31 cellular contexts compared by ENCODE assay signal in the genomic region with DNA sequence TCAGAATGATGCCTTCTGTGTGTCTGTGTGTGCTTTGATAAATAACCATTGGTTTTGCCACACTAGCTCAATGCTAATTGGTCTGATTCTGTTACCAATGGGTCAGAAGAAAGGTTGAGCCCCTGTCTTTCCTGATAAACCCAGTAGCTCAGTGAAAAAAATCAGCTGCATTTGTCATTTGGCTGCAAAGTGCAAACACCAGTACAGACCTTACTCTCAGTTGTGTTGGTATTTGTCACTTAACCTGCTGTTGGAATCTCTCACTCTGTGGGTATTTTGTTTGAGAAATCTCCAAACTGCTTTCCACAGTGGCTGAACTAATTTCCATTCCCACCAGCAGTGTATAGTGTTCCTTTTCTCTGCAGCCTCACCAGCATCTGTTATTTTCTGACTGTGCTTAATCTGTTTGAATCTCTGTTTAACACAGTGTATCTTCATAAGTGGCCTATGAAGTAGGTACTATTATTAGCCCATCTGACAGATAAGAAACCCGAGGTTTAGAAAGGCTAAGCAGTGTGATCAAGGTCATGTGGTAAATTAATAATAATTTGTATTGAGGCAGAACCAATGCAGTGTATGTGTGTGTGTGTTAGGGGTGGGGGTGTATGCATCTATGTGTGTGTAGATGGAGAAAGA. TPM values are rescaled to one million over a fixed set of nuclear protein-coding genes. Genes with fewer than 3 reads are reported as not detected.
DNase-seq lines count a peak whose midpoint lies in the region; ATAC-seq, FAIRE-seq and TF ChIP-seq lines count a peak whose summit lies in the region.
"Had no signal": no experiment of that assay in that cellular context is flagged by ENCODE, and none has a peak within 500 bp of the region (broad histone marks: within the 10 kb centered on the region; RNA-seq: fewer than 3 reads in every experiment).

No MANE protein-coding gene starts in this region.

- no peak for DNase-seq in HepG2 (ENCODE audit: low spot score)
- no peak for DNase-seq in right lobe of liver
- no peak for DNase-seq in heart right ventricle
- DNase-seq in neural progenitor cell (ENCODE audit: low spot score) = no peak
- DNase-seq in OCI-M2 (lab: John Stamatoyannopoulos, UW; ENCODE audit: unreplicated experiment) = no peak
- DNase-seq in smooth muscle cell (lab: John Stamatoyannopoulos, UW; ENCODE audit: unreplicated experiment) = no peak
- no peak for DNase-seq in iPS-NIHi7 (ENCODE audit: extremely low spot score)
- DNase-seq: 8988T; activated CD4-positive, alpha-beta T cell treated with anti-CD3 and anti-CD28 coated beads, Interleukin-2, amount 10 ng/mL, durations not matched to agents 24 days and 14 days; activated effector memory CD4-positive, alpha-beta T cell treated with Interleukin-2 at 50 U/mL for 16 hours; activated T-cell treated with anti-CD3 and anti-CD28 coated beads, Interleukin-2, amount 50 U/mL, for 1 hour; Caco-2; esophagus squamous epithelium; foreskin melanocyte; MV-4-11; NCI-H1436; NCI-H2081 treated with DMSO at 0.1 percent for 48 hours; NCI-H345; NCI-H69; SIG-M5; sigmoid colon; stimulated activated CD4-positive, alpha-beta T cell treated with anti-CD3 and anti-CD28 coated beads, Interleukin-15, amount 100 ng/mL, for 24 hours; stimulated activated naive B cell treated with anti-CD40 and anti-IgM and Interleukin-4, amounts not matched to agents 10 μg/mL and 1 μg/mL and 100 μg/mL, for 72 hours; SW 1271; T1000; testis had no signal

- H3K79me2 ChIP-seq in HepG2 (ENCODE audit: insufficient read depth, low read length) = peaks cover 65% of the 10 kb centered on the region
- peaks cover 24% of the 10 kb centered on the region for H3K79me2 ChIP-seq in neural progenitor cell (ENCODE audit: low read depth)
- H3K79me2 ChIP-seq in smooth muscle cell (ENCODE audit: low read depth) = peaks cover 90% of the 10 kb centered on the region

- no peak for TF ChIP-seq POLR2A in HepG2 (IDR thresholded peaks at IDR 0.05; ENCODE audit: insufficient read depth in 1 of 2, low read depth in 2 of 2, low read length in 2 of 2)
- TF ChIP-seq POLR2A in right lobe of liver (IDR thresholded peaks at IDR 0.05) = no peak

- H3K36me3 Mint-ChIP-seq in neural progenitor cell = peaks cover 7% of the 10 kb centered on the region
- H3K36me3 Mint-ChIP-seq: activated naive CD4-positive, alpha-beta T cell treated with anti-CD3 and anti-CD28 coated beads, Interleukin-2, amount 50 U/mL, for 72 hours had no signal

- no peaks in the 10 kb centered on the region for H3K9me3 ChIP-seq in HepG2 (ENCODE audit: low read length)
- no peaks in the 10 kb centered on the region for H3K9me3 ChIP-seq in right lobe of liver
- H3K9me3 ChIP-seq in heart right ventricle = peaks cover 0 to 14% (median 0%) of the 10 kb centered on the region in 11 donors
- H3K9me3 ChIP-seq in neural progenitor cell (ENCODE audit: low read depth) = no peaks in the 10 kb centered on the region
- no peaks in the 10 kb centered on the region for H3K9me3 ChIP-seq in smooth muscle cell (replicated peaks; ENCODE audit: low read depth)
- H3K9me3 ChIP-seq: Caco-2, esophagus squamous epithelium, sigmoid colon, testis had no signal

- no peaks in the 10 kb centered on the region for H3K27me3 ChIP-seq in HepG2 (ENCODE audit: control insufficient read depth in 1 of 2, insufficient read depth in 2 of 2, low read length in 2 of 2)
- no peaks in the 10 kb centered on the region for H3K27me3 ChIP-seq in right lobe of liver
- H3K27me3 ChIP-seq in heart right ventricle = no peaks in the 10 kb centered on the region
- H3K27me3 ChIP-seq in neural progenitor cell = no peaks in the 10 kb centered on the region
- H3K27me3 ChIP-seq in smooth muscle cell (ENCODE audit: low read depth) = no peaks in the 10 kb centered on the region
- H3K27me3 ChIP-seq: esophagus squamous epithelium, sigmoid colon, testis had no signal

- TF ChIP-seq CTCF in HepG2 (CRISPR knock-in tag; IDR thresholded peaks at IDR 0.05) (no peak), right lobe of liver (IDR thresholded peaks at IDR 0.05) (no peak), heart right ventricle (IDR thresholded peaks at IDR 0.05) (no peak), neural progenitor cell (IDR thresholded peaks at IDR 0.05) (no peak), smooth muscle cell (IDR thresholded peaks at IDR 0.05; ENCODE audit: borderline replicate concordance, insufficient read depth, poor library complexity, severe bottlenecking) (no peak)

- H3K4me1 ChIP-seq in HepG2 (ENCODE audit: insufficient read depth, low read length) = peaks cover 26% of the 10 kb centered on the region
- no peaks in the 10 kb centered on the region for H3K4me1 ChIP-seq in right lobe of liver
- peaks cover 3 to 66% (median 36%) of the 10 kb centered on the region in 9 donors for H3K4me1 ChIP-seq in heart right ventricle
- peaks cover 18% of the 10 kb centered on the region for H3K4me1 ChIP-seq in neural progenitor cell
- H3K4me1 ChIP-seq in smooth muscle cell (ENCODE audit: low read depth) = peaks cover 25% of the 10 kb centered on the region
- H3K4me1 ChIP-seq: Caco-2, testis had no signal

- H3K4me2 ChIP-seq in HepG2 (ENCODE audit: low read depth, low read length) (no peak overlapping the region), neural progenitor cell (peak overlapping the region; percentile 23), smooth muscle cell (no peak overlapping the region)

- intact Hi-C loops in HepG2 (cut with micrococcal nuclease; ENCODE audit: unreplicated experiment) (no loop called here), right lobe of liver (cut with DNase I) (no loop called here), heart right ventricle (cut with DNase I) (no loop called here)

- no TSS peak for BruUV-seq in HepG2 (replicated peaks; lab: Mats Ljungman, UMichigan)

- H4K20me1 ChIP-seq in HepG2 (ENCODE audit: insufficient read depth, low read length) (no peaks in the 10 kb centered on the region; the same call in 1 of the 2 replicates), neural progenitor cell (ENCODE audit: low read depth) (peaks cover 7% of the 10 kb centered on the region), smooth muscle cell (ENCODE audit: low read depth) (peaks cover 89% of the 10 kb centered on the region)

- H3K27ac ChIP-seq in HepG2 (ENCODE audit: extremely low read length, insufficient read depth, low read length) (no peak overlapping the region), right lobe of liver (no peak overlapping the region), heart right ventricle (peak overlapping the region in 3 of 10 donors; percentile 12 to 56 (median 53)), neural progenitor cell (no peak overlapping the region), smooth muscle cell (ENCODE audit: low read depth) (no peak overlapping the region)
- H3K27ac ChIP-seq: esophagus squamous epithelium, testis had no signal

- H3K9ac ChIP-seq in HepG2 (ENCODE audit: insufficient read depth, low read depth, low read length) = no peak overlapping the region
- no peak overlapping the region for H3K9ac ChIP-seq in neural progenitor cell
- no peak overlapping the region for H3K9ac ChIP-seq in smooth muscle cell (ENCODE audit: low read depth)

- CTCF ChIA-PET in HepG2 (lab: Yijun Ruan, JAX; ENCODE audit: low intra/inter-chr PET ratio, low total read pairs) = no interaction called here

- in situ Hi-C loops in HepG2 (cut with HindIII; ENCODE audit: extremely low pct_ligation_motif_present, low pct_unique_long_range_greater_than_20kb) = no loop called here

- no peaks in the 10 kb centered on the region; a peak in 1 of 5 replicates for H3K36me3 ChIP-seq in HepG2 (replicated peaks in 1 of 2; ENCODE audit: control insufficient read depth in 1 of 2, insufficient read depth in 2 of 2, low read length in 2 of 2)
- H3K36me3 ChIP-seq in right lobe of liver = no peaks in the 10 kb centered on the region
- H3K36me3 ChIP-seq in heart right ventricle = no peaks in the 10 kb centered on the region
- H3K36me3 ChIP-seq in neural progenitor cell = no peaks in the 10 kb centered on the region
- H3K36me3 ChIP-seq in smooth muscle cell (ENCODE audit: low read depth) = no peaks in the 10 kb centered on the region
- H3K36me3 ChIP-seq: esophagus squamous epithelium, sigmoid colon had no signal

- POLR2A ChIA-PET in HepG2 (lab: Yijun Ruan, JAX) = interaction anchor here (1.2 kb wide), 1 partner anchor 27 kb away, joined by 3 read pairs; no protein-coding TSS in a partner anchor

- H3K27ac Mint-ChIP-seq in neural progenitor cell = no peak overlapping the region
- H3K27ac Mint-ChIP-seq: activated CD4-positive, alpha-beta T cell treated with anti-CD3 and anti-CD28 coated beads, Interleukin-2, amount 10 ng/mL, durations not matched to agents 24 days and 14 days; activated naive CD4-positive, alpha-beta T cell treated with anti-CD3 and anti-CD28 coated beads, Interleukin-2, amount 50 U/mL, for 72 hours; stimulated activated naive B cell treated with anti-CD40 and anti-IgM and Interleukin-4, amounts not matched to agents 10 μg/mL and 1 μg/mL and 100 μg/mL, for 72 hours had no signal

- FAIRE-seq in HepG2 (lab: Jason Lieb, UNC) = no peak
- FAIRE-seq: bronchial epithelial cell had no signal

- peaks cover 8% of the 10 kb centered on the region for H3K9me3 Mint-ChIP-seq in neural progenitor cell
- H3K9me3 Mint-ChIP-seq: activated CD4-positive, alpha-beta T cell treated with anti-CD3 and anti-CD28 coated beads, Interleukin-2, amount 10 ng/mL, durations not matched to agents 24 days and 14 days; activated naive CD4-positive, alpha-beta T cell treated with anti-CD3 and anti-CD28 coated beads, Interleukin-2, amount 50 U/mL, for 72 hours had no signal

- H3K4me3 ChIP-seq in HepG2 (replicated peaks in 1 of 3; ENCODE audit: insufficient read depth in 1 of 3, low read depth in 2 of 3, low read length in 3 of 3) = no peak overlapping the region
- no peak overlapping the region for H3K4me3 ChIP-seq in right lobe of liver
- no peak overlapping the region for H3K4me3 ChIP-seq in heart right ventricle
- no peak overlapping the region for H3K4me3 ChIP-seq in neural progenitor cell
- no peak overlapping the region for H3K4me3 ChIP-seq in smooth muscle cell
- H3K4me3 ChIP-seq: esophagus squamous epithelium, sigmoid colon, testis had no signal

- H3K27me3 Mint-ChIP-seq in neural progenitor cell (ENCODE audit: insufficient read depth, low read depth) = peaks cover 2% of the 10 kb centered on the region
- H3K27me3 Mint-ChIP-seq: activated CD4-positive, alpha-beta T cell treated with anti-CD3 and anti-CD28 coated beads, Interleukin-2, amount 10 ng/mL, durations not matched to agents 24 days and 14 days; stimulated activated naive B cell treated with anti-CD40 and anti-IgM and Interleukin-4, amounts not matched to agents 10 μg/mL and 1 μg/mL and 100 μg/mL, for 72 hours had no signal

- no peak for TF ChIP-seq RAD21 in HepG2 (CRISPR knock-in tag; IDR thresholded peaks at IDR 0.05)

- H3F3A ChIP-seq in neural progenitor cell (ENCODE audit: low read depth) = peaks cover 14% of the 10 kb centered on the region
- H3F3A ChIP-seq in smooth muscle cell (ENCODE audit: low read depth) = peaks cover 5% of the 10 kb centered on the region

- no peak overlapping the region for H3K4me3 Mint-ChIP-seq in neural progenitor cell
- H3K4me3 Mint-ChIP-seq: activated CD4-positive, alpha-beta T cell treated with anti-CD3 and anti-CD28 coated beads, Interleukin-2, amount 10 ng/mL, durations not matched to agents 24 days and 14 days; neural crest cell; stimulated activated naive B cell treated with anti-CD40 and anti-IgM and Interleukin-4, amounts not matched to agents 10 μg/mL and 1 μg/mL and 100 μg/mL, for 72 hours had no signal

- 81% methylated on average over 1 of the region's 1 CpG for WGBS in HepG2 (ENCODE audit: low lambda C conversion rate)
- 13% methylated on average over 1 of the region's 1 CpG for WGBS in right lobe of liver (ENCODE audit: insufficient coverage, low coverage, low lambda C conversion rate, missing lambda C conversion rate)
- WGBS in heart right ventricle, 2 donors = 8 to 10% methylated on average over 1 of the region's 1 CpG
- 51% methylated on average over 1 of the region's 1 CpG for WGBS in smooth muscle cell (ENCODE audit: low lambda C conversion rate)

- H2AFZ ChIP-seq in HepG2 (ENCODE audit: low read length) (no peak overlapping the region), neural progenitor cell (replicated peaks) (no peak overlapping the region), smooth muscle cell (ENCODE audit: low read depth) (no peak overlapping the region)

- H3K4me1 Mint-ChIP-seq in neural progenitor cell = peaks cover 12% of the 10 kb centered on the region

- ATAC-seq in HepG2 (peak; percentile 41; the same call in 1 of the 3 replicates), right lobe of liver (no peak), heart right ventricle (peak in 6 of 8 donors; percentile 31 to 50 (median 34)), GM21529 (IDR thresholded peaks at IDR 0.05; ENCODE audit: unreplicated experiment) (no peak)
- ATAC-seq: activated naive CD4-positive, alpha-beta T cell treated with anti-CD3 and anti-CD28 coated beads, Interleukin-2, amount 50 U/mL, for 72 hours; Panc1; stimulated activated naive B cell treated with anti-CD40 and anti-IgM and Interleukin-4, amounts not matched to agents 10 μg/mL and 1 μg/mL and 100 μg/mL, for 72 hours had no signal

- no peak for TF ChIP-seq EP300 in HepG2 (IDR thresholded peaks at IDR 0.05; ENCODE audit: low read depth in 2 of 2, low read length in 2 of 2)
- TF ChIP-seq EP300 in HepG2 (CRISPR knock-in tag; IDR thresholded peaks at IDR 0.05; ENCODE audit: borderline replicate concordance) = no peak

RNA-seq across cellular contexts. Expression of a gene that starts 26.7 kb away (rescaled TPM):
- total RNA-seq in HepG2 (2016; rRNA removed; fragmentation: Illumina TruSeq; extraction: Trizol) (38.3 and 55.1 TPM in 2 replicates), right lobe of liver (10 to 100 TPM; 15.7 to 33.0 (median 18.7) TPM), heart right ventricle (100 to 1,000 TPM in 3 of 10 donors, 10 to 100 TPM in 7; 69.7 to 122 (median 78.9) TPM), neural progenitor cell (ENCODE audit: low replicate concordance) (19.4 and 30.8 TPM in 2 replicates), smooth muscle cell (147 and 155 TPM in 2 replicates)
- 10.2 and 12.7 TPM in 2 replicates for total RNA-seq in HepG2 (2016; cell fraction: cytosol; rRNA removed; fragmentation: Illumina TruSeq; extraction: Trizol; ENCODE audit: low read depth)
- 40.2 and 51.8 TPM in 2 replicates for total RNA-seq in HepG2 (2016; cell fraction: insoluble cytoplasmic fraction; rRNA removed; fragmentation: Illumina TruSeq; extraction: Trizol)
- total RNA-seq in HepG2 (2016; cell fraction: membrane; rRNA removed; fragmentation: Illumina TruSeq; extraction: Trizol) = 32.3 and 32.6 TPM in 2 replicates
- 18.8 and 25.1 TPM in 2 replicates for total RNA-seq in HepG2 (2016; cell fraction: nucleus; rRNA removed; fragmentation: Illumina TruSeq; extraction: Trizol)
- polyA plus RNA-seq in HepG2 (2011; rRNA removed) (35.5 and 49.6 TPM in 2 replicates), heart right ventricle (10 to 100 TPM; 18.8 to 24.4 TPM), smooth muscle cell (56.9 and 63.1 TPM in 2 replicates)
- 46.5 and 60.1 TPM in 2 replicates for polyA plus RNA-seq in HepG2 (2011; cell fraction: cytosol; rRNA removed)
- 11.1 and 16.1 TPM in 2 replicates for polyA plus RNA-seq in HepG2 (2011; cell fraction: nucleus; rRNA removed)
- polyA plus RNA-seq in HepG2 (2012) = 35.5 and 39.6 TPM in 2 replicates
- 5.7 and 6.2 TPM in 2 replicates for polyA plus RNA-seq in HepG2 (2016; cell fraction: cytosol; fragmentation: Illumina TruSeq; extraction: Trizol; ENCODE audit: low read depth)
- 48.3 and 50.6 TPM in 2 replicates for polyA plus RNA-seq in HepG2 (2016; cell fraction: insoluble cytoplasmic fraction; fragmentation: Illumina TruSeq; extraction: Trizol; ENCODE audit: low read depth)
- 17.0 and 18.1 TPM in 2 replicates for polyA plus RNA-seq in HepG2 (2016; cell fraction: membrane; fragmentation: Illumina TruSeq; extraction: Trizol; ENCODE audit: low read depth)
- polyA plus RNA-seq in HepG2 (2016; cell fraction: nucleus; fragmentation: Illumina TruSeq; extraction: Trizol; ENCODE audit: insufficient read depth, low read depth) = 23.1 and 23.2 TPM in 2 replicates
- 29.4 and 67.4 TPM in 2 replicates for polyA minus RNA-seq in HepG2 (2011; rRNA and poly(A)+ RNA removed; ENCODE audit: low replicate concordance)
- 30.8 and 52.6 TPM in 2 replicates for polyA minus RNA-seq in HepG2 (2011; cell fraction: cytosol; rRNA and poly(A)+ RNA removed)
- polyA minus RNA-seq in HepG2 (2011; cell fraction: nucleus; rRNA and poly(A)+ RNA removed) = 33.3 and 35.3 TPM in 2 replicates

Comparison
In these comparisons a context has a peak if more than half of its experiments do, and no peak if none do; other contexts are left out.
1. ATAC-seq: peak in HepG2 (single experiment) and heart right ventricle (6 of 8); none in right lobe of liver (0 of 4) and GM21529 (single experiment).